Comparison of ENCODE assay signal across 23 cellular contexts in genomic region chr7:8246020-8246419, GRCh38. TPM values are rescaled to one million over a fixed set of nuclear protein-coding genes. Genes with fewer than 3 reads are reported as not detected.
"Had no signal": no experiment of that assay in that cellular context is flagged by ENCODE, and none has a peak within 500 bp of the region (broad histone marks: within the 10 kb centered on the region; RNA-seq: fewer than 3 reads in every experiment).

No MANE protein-coding gene starts in this region.

- H3K4me3 ChIP-seq: MG63, SJSA1, SK-N-MC had no signal

- DNase-seq: KBM-7, MG63, NCI-H1092, NCI-H1105 treated with DMSO at 0.1 percent for 48 hours, NCI-H1417 treated with DMSO at 0.1 percent for 48 hours, NCI-H146, NCI-H1694 treated with DMSO at 0.1 percent for 48 hours, NCI-H1930, NCI-H2081, NCI-H2107, NCI-H2227 treated with DMSO at 0.1 percent for 48 hours, NCI-H446, NCI-H510A, NCI-H524 treated with DMSO at 0.1 percent for 48 hours, NCI-H69, NCI-H774, Right ventricle myocardium superior, RPMI8226, SIG-M5 had no signal

- H3K9me3 ChIP-seq: MG63, SJSA1 had no signal

- H3K36me3 ChIP-seq: MG63, SJSA1 had no signal

- H3K27me3 ChIP-seq: MG63, SJSA1 had no signal

- H3K27ac ChIP-seq: SJSA1, SK-N-MC had no signal

- H3K27ac Mint-ChIP-seq: IgD-negative memory B cell had no signal

- H3K4me1 ChIP-seq: SJSA1 had no signal

- H3K4me1 Mint-ChIP-seq: IgD-negative memory B cell had no signal

RNA-seq across cellular contexts. Expression of gene ICA1, which starts 15.9 kb away (rescaled TPM):
- total RNA-seq: LHCN-M2, SJSA1 had no signal
